Comparison of ENCODE assay signal across 1 cellular context in the genomic region with DNA sequence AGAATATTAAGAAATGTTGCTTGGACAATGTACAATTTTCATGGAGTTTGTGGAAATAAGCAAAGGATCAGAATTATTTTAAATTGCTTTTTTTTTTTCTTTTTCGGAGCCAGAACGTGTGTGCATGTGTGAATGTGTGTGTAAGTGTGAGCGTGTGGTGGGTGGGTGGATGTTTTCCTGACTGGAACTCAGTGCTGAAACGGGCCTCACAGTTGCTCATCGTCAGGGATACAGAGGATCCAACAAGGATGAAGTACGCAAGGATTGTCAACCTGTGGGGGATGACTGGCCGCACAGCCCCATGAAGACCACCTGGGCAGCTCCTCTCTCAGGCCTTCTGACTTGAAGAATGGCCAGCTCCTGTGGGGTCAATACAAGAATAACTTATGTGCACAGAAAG.
TF ChIP-seq lines count a peak whose summit lies in the region.

No MANE protein-coding gene starts in this region.

TF ChIP-seq in H1, 55 proteins besides CTCF, POLR2A, EP300 and RAD21:
- TF ChIP-seq CHD2 (IDR thresholded peaks at IDR 0.05; ENCODE audit: low read length) (no peak), GABPA (IDR thresholded peaks at IDR 0.05; ENCODE audit: borderline replicate concordance, insufficient read depth, low read length) (no peak), PHF8 (conservative IDR thresholded peaks at IDR 0.05; ENCODE audit: low read depth, low read length) (no peak), BRCA1 (IDR thresholded peaks at IDR 0.05; ENCODE audit: low read depth, low read length) (no peak), KDM1A (IDR thresholded peaks at IDR 0.05; ENCODE audit: borderline replicate concordance, low read length) (no peak), SIN3A (conservative IDR thresholded peaks at IDR 0.05 in 1 of 2, IDR thresholded peaks at IDR 0.05 in 1 of 2; ENCODE audit: low read depth in 1 of 2, low read length in 2 of 2) (no peak), TCF12 (IDR thresholded peaks at IDR 0.05; ENCODE audit: low read depth, low read length) (no peak), MAFK (IDR thresholded peaks at IDR 0.05; ENCODE audit: low read depth, low read length) (no peak), USF2 (IDR thresholded peaks at IDR 0.05; ENCODE audit: low read length) (no peak), GTF2F1 (IDR thresholded peaks at IDR 0.05; ENCODE audit: borderline replicate concordance, low read depth, low read length) (no peak), SP4 (IDR thresholded peaks at IDR 0.05; ENCODE audit: low read length) (no peak), SP1 (IDR thresholded peaks at IDR 0.05; ENCODE audit: low read depth, low read length) (no peak), TAF7 (optimal IDR thresholded peaks at IDR 0.05; ENCODE audit: borderline replicate concordance, low read depth, low read length) (no peak), JUN (IDR thresholded peaks at IDR 0.05; ENCODE audit: low read depth, low read length) (no peak), FOSL1 (IDR thresholded peaks at IDR 0.05; ENCODE audit: insufficient read depth, low read depth, low read length) (no peak), RXRA (IDR thresholded peaks at IDR 0.05; ENCODE audit: insufficient read depth, low read depth, low read length) (no peak)
- TF ChIP-seq, protein P1, sequence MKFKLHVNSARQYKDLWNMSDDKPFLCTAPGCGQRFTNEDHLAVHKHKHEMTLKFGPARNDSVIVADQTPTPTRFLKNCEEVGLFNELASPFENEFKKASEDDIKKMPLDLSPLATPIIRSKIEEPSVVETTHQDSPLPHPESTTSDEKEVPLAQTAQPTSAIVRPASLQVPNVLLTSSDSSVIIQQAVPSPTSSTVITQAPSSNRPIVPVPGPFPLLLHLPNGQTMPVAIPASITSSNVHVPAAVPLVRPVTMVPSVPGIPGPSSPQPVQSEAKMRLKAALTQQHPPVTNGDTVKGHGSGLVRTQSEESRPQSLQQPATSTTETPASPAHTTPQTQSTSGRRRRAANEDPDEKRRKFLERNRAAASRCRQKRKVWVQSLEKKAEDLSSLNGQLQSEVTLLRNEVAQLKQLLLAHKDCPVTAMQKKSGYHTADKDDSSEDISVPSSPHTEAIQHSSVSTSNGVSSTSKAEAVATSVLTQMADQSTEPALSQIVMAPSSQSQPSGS (IDR thresholded peaks at IDR 0.05; ENCODE audit: low read length) = no peak
